ENCODE assay signal across 1 cellular context in genomic region chr20:53466279-53466678, GRCh38.
TF ChIP-seq lines count a peak whose summit lies in the region.

No MANE protein-coding gene starts in this region.

TF ChIP-seq in HepG2, 621 proteins besides CTCF, POLR2A, EP300 and RAD21 (continued from another document and continues in another):
- TF ChIP-seq, protein P1, sequence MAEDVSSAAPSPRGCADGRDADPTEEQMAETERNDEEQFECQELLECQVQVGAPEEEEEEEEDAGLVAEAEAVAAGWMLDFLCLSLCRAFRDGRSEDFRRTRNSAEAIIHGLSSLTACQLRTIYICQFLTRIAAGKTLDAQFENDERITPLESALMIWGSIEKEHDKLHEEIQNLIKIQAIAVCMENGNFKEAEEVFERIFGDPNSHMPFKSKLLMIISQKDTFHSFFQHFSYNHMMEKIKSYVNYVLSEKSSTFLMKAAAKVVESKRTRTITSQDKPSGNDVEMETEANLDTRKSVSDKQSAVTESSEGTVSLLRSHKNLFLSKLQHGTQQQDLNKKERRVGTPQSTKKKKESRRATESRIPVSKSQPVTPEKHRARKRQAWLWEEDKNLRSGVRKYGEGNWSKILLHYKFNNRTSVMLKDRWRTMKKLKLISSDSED (CRISPR knock-in tag; IDR thresholded peaks at IDR 0.05) = no peak
- TF ChIP-seq TCF7L2 (IDR thresholded peaks at IDR 0.05; ENCODE audit: low read depth, low read length) (no peak), KDM5A (IDR thresholded peaks at IDR 0.05; ENCODE audit: borderline replicate concordance, low read length) (no peak), HNRNPH1 (optimal IDR thresholded peaks at IDR 0.05; ENCODE audit: low read depth, low read length) (no peak), MIXL1 (CRISPR knock-in tag; IDR thresholded peaks at IDR 0.05) (no peak), ZNF691 (CRISPR knock-in tag; IDR thresholded peaks at IDR 0.05; ENCODE audit: borderline replicate concordance, low read depth) (0 out of 2 replicates have a peak, but pooled peaks have one; percentile 34), ZNF839 (CRISPR knock-in tag; IDR thresholded peaks at IDR 0.05; ENCODE audit: borderline replicate concordance) (no peak), ZNF343 (CRISPR knock-in tag; IDR thresholded peaks at IDR 0.05) (no peak), ZMYM4 (CRISPR knock-in tag; IDR thresholded peaks at IDR 0.05) (0 out of 2 replicates have a peak, but pooled peaks have one; percentile 43), HNRNPK (IDR thresholded peaks at IDR 0.05; ENCODE audit: low read depth, low read length, poor library complexity, severe bottlenecking) (no peak), ZBTB33 (CRISPR knock-in tag; IDR thresholded peaks at IDR 0.05) (peak; percentile 99), MYC (CRISPR knock-in tag; IDR thresholded peaks at IDR 0.05; ENCODE audit: borderline replicate concordance) (no peak), REPIN1 (CRISPR knock-in tag; IDR thresholded peaks at IDR 0.05; ENCODE audit: borderline replicate concordance, low read depth) (no peak), FOXO1 (CRISPR knock-in tag; IDR thresholded peaks at IDR 0.05) (peak; percentile 40; the same call in 1 of the 2 replicates), ZNF367 (CRISPR knock-in tag; IDR thresholded peaks at IDR 0.05; ENCODE audit: borderline replicate concordance) (no peak), HOMEZ (CRISPR knock-in tag; IDR thresholded peaks at IDR 0.05; ENCODE audit: low read depth) (peak; percentile 79; the same call in 1 of the 2 replicates), EHMT2 (IDR thresholded peaks at IDR 0.05; ENCODE audit: borderline replicate concordance, low read depth, low read length) (peak; percentile 28; the same call in 1 of the 2 replicates), POGZ (CRISPR knock-in tag; IDR thresholded peaks at IDR 0.05) (peak; percentile 70), HMG20B (CRISPR knock-in tag; conservative IDR thresholded peaks at IDR 0.05) (no peak), GABPB1 (CRISPR knock-in tag; IDR thresholded peaks at IDR 0.05) (no peak), PAXIP1 (CRISPR knock-in tag; conservative IDR thresholded peaks at IDR 0.05) (peak; percentile 28; the same call in 1 of the 2 replicates), DBP (CRISPR knock-in tag; IDR thresholded peaks at IDR 0.05; ENCODE audit: not compliant biosample characterization) (no peak), ZNF776 (CRISPR knock-in tag; IDR thresholded peaks at IDR 0.05) (no peak), ELF3 (CRISPR knock-in tag; IDR thresholded peaks at IDR 0.05) (no peak), ZSCAN20 (CRISPR knock-in tag; IDR thresholded peaks at IDR 0.05; ENCODE audit: borderline replicate concordance) (no peak), HIVEP1 (CRISPR knock-in tag; IDR thresholded peaks at IDR 0.05) (no peak), FOSL2 (CRISPR knock-in tag; IDR thresholded peaks at IDR 0.05) (peak; percentile 63), ISX (CRISPR knock-in tag; conservative IDR thresholded peaks at IDR 0.05) (no peak), ZNF879 (CRISPR knock-in tag; IDR thresholded peaks at IDR 0.05) (no peak), IRF2 (CRISPR knock-in tag; IDR thresholded peaks at IDR 0.05) (no peak), GATAD2A (CRISPR knock-in tag; IDR thresholded peaks at IDR 0.05) (0 out of 2 replicates have a peak, but pooled peaks have one; percentile 23), ZNF792 (CRISPR knock-in tag; IDR thresholded peaks at IDR 0.05) (no peak), ZNF850 (CRISPR knock-in tag; conservative IDR thresholded peaks at IDR 0.05) (no peak), ZNF432 (CRISPR knock-in tag; IDR thresholded peaks at IDR 0.05; ENCODE audit: borderline replicate concordance) (no peak), PITX1 (CRISPR knock-in tag; IDR thresholded peaks at IDR 0.05) (no peak), HNF4A (CRISPR knock-in tag; IDR thresholded peaks at IDR 0.05) (peak; percentile 78), RXRB (CRISPR knock-in tag; IDR thresholded peaks at IDR 0.05; ENCODE audit: borderline replicate concordance) (no peak)
- TF ChIP-seq, protein P2, sequence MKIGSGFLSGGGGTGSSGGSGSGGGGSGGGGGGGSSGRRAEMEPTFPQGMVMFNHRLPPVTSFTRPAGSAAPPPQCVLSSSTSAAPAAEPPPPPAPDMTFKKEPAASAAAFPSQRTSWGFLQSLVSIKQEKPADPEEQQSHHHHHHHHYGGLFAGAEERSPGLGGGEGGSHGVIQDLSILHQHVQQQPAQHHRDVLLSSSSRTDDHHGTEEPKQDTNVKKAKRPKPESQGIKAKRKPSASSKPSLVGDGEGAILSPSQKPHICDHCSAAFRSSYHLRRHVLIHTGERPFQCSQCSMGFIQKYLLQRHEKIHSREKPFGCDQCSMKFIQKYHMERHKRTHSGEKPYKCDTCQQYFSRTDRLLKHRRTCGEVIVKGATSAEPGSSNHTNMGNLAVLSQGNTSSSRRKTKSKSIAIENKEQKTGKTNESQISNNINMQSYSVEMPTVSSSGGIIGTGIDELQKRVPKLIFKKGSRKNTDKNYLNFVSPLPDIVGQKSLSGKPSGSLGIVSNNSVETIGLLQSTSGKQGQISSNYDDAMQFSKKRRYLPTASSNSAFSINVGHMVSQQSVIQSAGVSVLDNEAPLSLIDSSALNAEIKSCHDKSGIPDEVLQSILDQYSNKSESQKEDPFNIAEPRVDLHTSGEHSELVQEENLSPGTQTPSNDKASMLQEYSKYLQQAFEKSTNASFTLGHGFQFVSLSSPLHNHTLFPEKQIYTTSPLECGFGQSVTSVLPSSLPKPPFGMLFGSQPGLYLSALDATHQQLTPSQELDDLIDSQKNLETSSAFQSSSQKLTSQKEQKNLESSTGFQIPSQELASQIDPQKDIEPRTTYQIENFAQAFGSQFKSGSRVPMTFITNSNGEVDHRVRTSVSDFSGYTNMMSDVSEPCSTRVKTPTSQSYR (CRISPR knock-in tag; IDR thresholded peaks at IDR 0.05; ENCODE audit: borderline replicate concordance) = no peak
- TF ChIP-seq, protein P3, sequence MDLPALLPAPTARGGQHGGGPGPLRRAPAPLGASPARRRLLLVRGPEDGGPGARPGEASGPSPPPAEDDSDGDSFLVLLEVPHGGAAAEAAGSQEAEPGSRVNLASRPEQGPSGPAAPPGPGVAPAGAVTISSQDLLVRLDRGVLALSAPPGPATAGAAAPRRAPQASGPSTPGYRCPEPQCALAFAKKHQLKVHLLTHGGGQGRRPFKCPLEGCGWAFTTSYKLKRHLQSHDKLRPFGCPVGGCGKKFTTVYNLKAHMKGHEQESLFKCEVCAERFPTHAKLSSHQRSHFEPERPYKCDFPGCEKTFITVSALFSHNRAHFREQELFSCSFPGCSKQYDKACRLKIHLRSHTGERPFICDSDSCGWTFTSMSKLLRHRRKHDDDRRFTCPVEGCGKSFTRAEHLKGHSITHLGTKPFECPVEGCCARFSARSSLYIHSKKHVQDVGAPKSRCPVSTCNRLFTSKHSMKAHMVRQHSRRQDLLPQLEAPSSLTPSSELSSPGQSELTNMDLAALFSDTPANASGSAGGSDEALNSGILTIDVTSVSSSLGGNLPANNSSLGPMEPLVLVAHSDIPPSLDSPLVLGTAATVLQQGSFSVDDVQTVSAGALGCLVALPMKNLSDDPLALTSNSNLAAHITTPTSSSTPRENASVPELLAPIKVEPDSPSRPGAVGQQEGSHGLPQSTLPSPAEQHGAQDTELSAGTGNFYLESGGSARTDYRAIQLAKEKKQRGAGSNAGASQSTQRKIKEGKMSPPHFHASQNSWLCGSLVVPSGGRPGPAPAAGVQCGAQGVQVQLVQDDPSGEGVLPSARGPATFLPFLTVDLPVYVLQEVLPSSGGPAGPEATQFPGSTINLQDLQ (CRISPR knock-in tag; IDR thresholded peaks at IDR 0.05) = no peak
- TF ChIP-seq, protein P4, sequence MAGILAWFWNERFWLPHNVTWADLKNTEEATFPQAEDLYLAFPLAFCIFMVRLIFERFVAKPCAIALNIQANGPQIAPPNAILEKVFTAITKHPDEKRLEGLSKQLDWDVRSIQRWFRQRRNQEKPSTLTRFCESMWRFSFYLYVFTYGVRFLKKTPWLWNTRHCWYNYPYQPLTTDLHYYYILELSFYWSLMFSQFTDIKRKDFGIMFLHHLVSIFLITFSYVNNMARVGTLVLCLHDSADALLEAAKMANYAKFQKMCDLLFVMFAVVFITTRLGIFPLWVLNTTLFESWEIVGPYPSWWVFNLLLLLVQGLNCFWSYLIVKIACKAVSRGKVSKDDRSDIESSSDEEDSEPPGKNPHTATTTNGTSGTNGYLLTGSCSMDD (CRISPR knock-in tag; IDR thresholded peaks at IDR 0.05) = no peak
- TF ChIP-seq, protein P5, sequence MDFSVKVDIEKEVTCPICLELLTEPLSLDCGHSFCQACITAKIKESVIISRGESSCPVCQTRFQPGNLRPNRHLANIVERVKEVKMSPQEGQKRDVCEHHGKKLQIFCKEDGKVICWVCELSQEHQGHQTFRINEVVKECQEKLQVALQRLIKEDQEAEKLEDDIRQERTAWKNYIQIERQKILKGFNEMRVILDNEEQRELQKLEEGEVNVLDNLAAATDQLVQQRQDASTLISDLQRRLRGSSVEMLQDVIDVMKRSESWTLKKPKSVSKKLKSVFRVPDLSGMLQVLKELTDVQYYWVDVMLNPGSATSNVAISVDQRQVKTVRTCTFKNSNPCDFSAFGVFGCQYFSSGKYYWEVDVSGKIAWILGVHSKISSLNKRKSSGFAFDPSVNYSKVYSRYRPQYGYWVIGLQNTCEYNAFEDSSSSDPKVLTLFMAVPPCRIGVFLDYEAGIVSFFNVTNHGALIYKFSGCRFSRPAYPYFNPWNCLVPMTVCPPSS (IDR thresholded peaks at IDR 0.05) = no peak
